2 cellular contexts compared by ENCODE assay signal in genomic region chr6:112252571-112253504, GRCh38.
TF ChIP-seq lines count a peak whose summit lies in the region.

No MANE protein-coding gene starts in this region.

TF ChIP-seq in IMR-90, 13 proteins besides CTCF, POLR2A, EP300 and RAD21 (continued from another document):
- TF ChIP-seq, protein P1, sequence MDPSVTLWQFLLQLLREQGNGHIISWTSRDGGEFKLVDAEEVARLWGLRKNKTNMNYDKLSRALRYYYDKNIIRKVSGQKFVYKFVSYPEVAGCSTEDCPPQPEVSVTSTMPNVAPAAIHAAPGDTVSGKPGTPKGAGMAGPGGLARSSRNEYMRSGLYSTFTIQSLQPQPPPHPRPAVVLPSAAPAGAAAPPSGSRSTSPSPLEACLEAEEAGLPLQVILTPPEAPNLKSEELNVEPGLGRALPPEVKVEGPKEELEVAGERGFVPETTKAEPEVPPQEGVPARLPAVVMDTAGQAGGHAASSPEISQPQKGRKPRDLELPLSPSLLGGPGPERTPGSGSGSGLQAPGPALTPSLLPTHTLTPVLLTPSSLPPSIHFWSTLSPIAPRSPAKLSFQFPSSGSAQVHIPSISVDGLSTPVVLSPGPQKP (IDR thresholded peaks at IDR 0.05; ENCODE audit: borderline replicate concordance, low read depth, low read length) = no peak
- TF ChIP-seq MAFK (IDR thresholded peaks at IDR 0.05; ENCODE audit: low read depth, low read length) = no peak
- TF ChIP-seq RFX5 (IDR thresholded peaks at IDR 0.05; ENCODE audit: low read depth, low read length) = no peak
- no peak for TF ChIP-seq FOS (IDR thresholded peaks at IDR 0.05; ENCODE audit: low read depth, low read length)
- TF ChIP-seq CHD1 (IDR thresholded peaks at IDR 0.05; ENCODE audit: low read depth, low read length) = no peak
- no peak for TF ChIP-seq SMC3 (IDR thresholded peaks at IDR 0.05; ENCODE audit: low read depth, low read length)
- no peak for TF ChIP-seq CEBPB (IDR thresholded peaks at IDR 0.05; ENCODE audit: low read depth, low read length)
- TF ChIP-seq RCOR1 (IDR thresholded peaks at IDR 0.05; ENCODE audit: insufficient replicate concordance, low read length) = no peak
- TF ChIP-seq MXI1 (IDR thresholded peaks at IDR 0.05; ENCODE audit: borderline replicate concordance, low read depth, low read length) = no peak
- TF ChIP-seq BHLHE40 (IDR thresholded peaks at IDR 0.05; ENCODE audit: low read depth, low read length) = no peak
- no peak for TF ChIP-seq USF2 (IDR thresholded peaks at IDR 0.05; ENCODE audit: low read depth, low read length)

TF ChIP-seq in neural cell, 6 proteins besides CTCF, POLR2A, EP300 and RAD21:
- TF ChIP-seq, protein P2, sequence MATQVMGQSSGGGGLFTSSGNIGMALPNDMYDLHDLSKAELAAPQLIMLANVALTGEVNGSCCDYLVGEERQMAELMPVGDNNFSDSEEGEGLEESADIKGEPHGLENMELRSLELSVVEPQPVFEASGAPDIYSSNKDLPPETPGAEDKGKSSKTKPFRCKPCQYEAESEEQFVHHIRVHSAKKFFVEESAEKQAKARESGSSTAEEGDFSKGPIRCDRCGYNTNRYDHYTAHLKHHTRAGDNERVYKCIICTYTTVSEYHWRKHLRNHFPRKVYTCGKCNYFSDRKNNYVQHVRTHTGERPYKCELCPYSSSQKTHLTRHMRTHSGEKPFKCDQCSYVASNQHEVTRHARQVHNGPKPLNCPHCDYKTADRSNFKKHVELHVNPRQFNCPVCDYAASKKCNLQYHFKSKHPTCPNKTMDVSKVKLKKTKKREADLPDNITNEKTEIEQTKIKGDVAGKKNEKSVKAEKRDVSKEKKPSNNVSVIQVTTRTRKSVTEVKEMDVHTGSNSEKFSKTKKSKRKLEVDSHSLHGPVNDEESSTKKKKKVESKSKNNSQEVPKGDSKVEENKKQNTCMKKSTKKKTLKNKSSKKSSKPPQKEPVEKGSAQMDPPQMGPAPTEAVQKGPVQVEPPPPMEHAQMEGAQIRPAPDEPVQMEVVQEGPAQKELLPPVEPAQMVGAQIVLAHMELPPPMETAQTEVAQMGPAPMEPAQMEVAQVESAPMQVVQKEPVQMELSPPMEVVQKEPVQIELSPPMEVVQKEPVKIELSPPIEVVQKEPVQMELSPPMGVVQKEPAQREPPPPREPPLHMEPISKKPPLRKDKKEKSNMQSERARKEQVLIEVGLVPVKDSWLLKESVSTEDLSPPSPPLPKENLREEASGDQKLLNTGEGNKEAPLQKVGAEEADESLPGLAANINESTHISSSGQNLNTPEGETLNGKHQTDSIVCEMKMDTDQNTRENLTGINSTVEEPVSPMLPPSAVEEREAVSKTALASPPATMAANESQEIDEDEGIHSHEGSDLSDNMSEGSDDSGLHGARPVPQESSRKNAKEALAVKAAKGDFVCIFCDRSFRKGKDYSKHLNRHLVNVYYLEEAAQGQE (IDR thresholded peaks at IDR 0.05; ENCODE audit: borderline replicate concordance) = no peak
- TF ChIP-seq TAF1 (IDR thresholded peaks at IDR 0.05; ENCODE audit: low read depth) = no peak
- no peak for TF ChIP-seq SMC3 (conservative IDR thresholded peaks at IDR 0.05; ENCODE audit: poor library complexity)
- no peak for TF ChIP-seq POLR2AphosphoS5 (IDR thresholded peaks at IDR 0.05)
- TF ChIP-seq MXI1 (conservative IDR thresholded peaks at IDR 0.05; ENCODE audit: poor library complexity, severe bottlenecking) = no peak
- TF ChIP-seq EZH2 (IDR thresholded peaks at IDR 0.05; ENCODE audit: borderline replicate concordance, insufficient read depth, low read length, poor library complexity, severe bottlenecking) = no peak
